Comparison of ENCODE assay signal across 9 cellular contexts in genomic region chr1:8875216-8875861, GRCh38. TPM values are rescaled to one million over a fixed set of nuclear protein-coding genes. Genes with fewer than 3 reads are reported as not detected.
DNase-seq lines count a peak whose midpoint lies in the region; ATAC-seq and TF ChIP-seq lines count a peak whose summit lies in the region.
"Had no signal": no experiment of that assay in that cellular context is flagged by ENCODE, and none has a peak within 500 bp of the region (broad histone marks: within the 10 kb centered on the region; RNA-seq: fewer than 3 reads in every experiment).

No MANE protein-coding gene starts in this region.

- H3K9me3 Mint-ChIP-seq in CD4-positive, alpha-beta T cell = no peaks in the 10 kb centered on the region
- H3K9me3 Mint-ChIP-seq in nephron progenitor cell = no peaks in the 10 kb centered on the region

- H3K9me3 ChIP-seq in CD4-positive, alpha-beta T cell (ENCODE audit: control insufficient read depth, low read length) = no peaks in the 10 kb centered on the region

- TF ChIP-seq CTCF in CD4-positive, alpha-beta T cell (IDR thresholded peaks at IDR 0.05) = no peak
- no peak for TF ChIP-seq CTCF in LNCaP clone FGC (IDR thresholded peaks at IDR 0.05; ENCODE audit: control insufficient read depth, extremely low read depth, insufficient read depth)
- TF ChIP-seq CTCF in nephron progenitor cell (IDR thresholded peaks at IDR 0.05) = no peak
- no peak for TF ChIP-seq CTCF in foreskin fibroblast (IDR thresholded peaks at IDR 0.05; ENCODE audit: low read depth, low read length)

- H3K27me3 ChIP-seq in CD4-positive, alpha-beta T cell (ENCODE audit: control insufficient read depth, insufficient read depth, low read length) = no peaks in the 10 kb centered on the region

- intact Hi-C loops in CD4-positive, alpha-beta T cell (cut with DNase I, micrococcal nuclease) = loop anchor here (5.0 to 10.0 kb wide), 4 partner anchors 58 to 1157 kb away; partner anchors contain the start of genes PARK7 (in 1 of the 2), PER3 (in 1 of the 2), RERE (in 1 of the 2) and UBE4B (in 1 of the 2)

- no peak for ATAC-seq in CD4-positive, alpha-beta T cell (ENCODE audit: poor library complexity)
- no peak for ATAC-seq in GM18511 (IDR thresholded peaks at IDR 0.05; ENCODE audit: unreplicated experiment)
- no peak for ATAC-seq in GM21529 (IDR thresholded peaks at IDR 0.05; ENCODE audit: unreplicated experiment)

- H3K27ac Mint-ChIP-seq in CD4-positive, alpha-beta T cell = peak overlapping the region; percentile 92
- peak overlapping the region; percentile 98 for H3K27ac Mint-ChIP-seq in nephron progenitor cell

- peak overlapping the region; percentile 17 for H3K27ac ChIP-seq in CD4-positive, alpha-beta T cell (ENCODE audit: low read depth, low read length)
- H3K27ac ChIP-seq in cingulate gyrus (ENCODE audit: low read depth, low read length) = peak overlapping the region; percentile 26

- CTCF ChIA-PET in CD4-positive, alpha-beta T cell (lab: Charles Lee) = interaction anchor here (1.3 to 6.1 kb wide), 3 partner anchors 13 to 314 kb away, joined by 3 to 19 read pairs (median 5); no protein-coding TSS in a partner anchor

- no peaks in the 10 kb centered on the region for H3K27me3 Mint-ChIP-seq in CD4-positive, alpha-beta T cell
- H3K27me3 Mint-ChIP-seq in nephron progenitor cell (ENCODE audit: low read depth, poor library complexity) = no peaks in the 10 kb centered on the region

- DNase-seq in CD4-positive, alpha-beta T cell = no peak
- DNase-seq in LNCaP clone FGC (ENCODE audit: low read depth) (no peak), nephron progenitor cell (no peak), foreskin fibroblast (no peak)
- no peak for DNase-seq in stimulated activated CD4-positive, alpha-beta T cell treated with anti-CD3 and anti-CD28 coated beads, Interleukin-2, amount 100 ng/mL, for 24 hours

- peaks cover 79% of the 10 kb centered on the region for H3K4me1 Mint-ChIP-seq in CD4-positive, alpha-beta T cell (ENCODE audit: low read depth)
- H3K4me1 Mint-ChIP-seq in nephron progenitor cell = peaks cover 74% of the 10 kb centered on the region

- H3K36me3 Mint-ChIP-seq in CD4-positive, alpha-beta T cell (ENCODE audit: low read depth) = peaks cover 79% of the 10 kb centered on the region
- H3K36me3 Mint-ChIP-seq in nephron progenitor cell (ENCODE audit: low read depth) = peaks cover 60% of the 10 kb centered on the region

- POLR2A ChIA-PET in CD4-positive, alpha-beta T cell (lab: Charles Lee) = no interaction called here

- peak overlapping the region; percentile 95 for H3K4me3 ChIP-seq in LNCaP clone FGC (ENCODE audit: low read depth, low read length)
- peak overlapping the region in 1 of 2 donors; percentile 3 for H3K4me3 ChIP-seq in foreskin fibroblast (ENCODE audit: low read depth in 1 of 2, low read length in 2 of 2)
- H3K4me3 ChIP-seq: lung had no signal

- H3K4me3 Mint-ChIP-seq in CD4-positive, alpha-beta T cell = peak overlapping the region; percentile 98
- H3K4me3 Mint-ChIP-seq in nephron progenitor cell = peak overlapping the region; percentile 94

RNA-seq across cellular contexts. Expression of gene ENO1, which starts 3.1 kb away (rescaled TPM):
- total RNA-seq in CD4-positive, alpha-beta T cell = 100 to 1,000 TPM; 120 to 129 TPM

RNA-seq across cellular contexts. Expression of gene RERE, which starts 57.9 kb away (rescaled TPM):
- total RNA-seq in CD4-positive, alpha-beta T cell = 10 to 100 TPM; 78.4 to 84.0 TPM
